Comparison of ENCODE assay signal across 15 cellular contexts in genomic region chr9:18706648-18707047, GRCh38.
DNase-seq lines count a peak whose midpoint lies in the region; ATAC-seq and TF ChIP-seq lines count a peak whose summit lies in the region.
"Had no signal": no experiment of that assay in that cellular context is flagged by ENCODE, and none has a peak within 500 bp of the region (broad histone marks: within the 10 kb centered on the region; RNA-seq: fewer than 3 reads in every experiment).

No MANE protein-coding gene starts in this region.

- H3K9ac ChIP-seq in neural cell (ENCODE audit: low read length), result no peak overlapping the region

- TF ChIP-seq CTCF in esophagus squamous epithelium (IDR thresholded peaks at IDR 0.05) (no peak), neural cell (IDR thresholded peaks at IDR 0.05; ENCODE audit: poor library complexity, severe bottlenecking) (no peak)

- no peak overlapping the region for H3K27ac Mint-ChIP-seq in stimulated activated effector memory CD8-positive, alpha-beta T cell treated with anti-CD3 and anti-CD28 coated beads, Interleukin-12 subunit alpha, Interleukin-12 subunit beta, amount 100 ng/mL, for 72 hours
- no peak overlapping the region for H3K27ac Mint-ChIP-seq in T-cell
- H3K27ac Mint-ChIP-seq: CD4-positive, CD25-positive, alpha-beta regulatory T cell had no signal

- DNase-seq in NCI-H146 (lab: John Stamatoyannopoulos, UW) (peak; percentile 49), esophagus squamous epithelium (lab: John Stamatoyannopoulos, UW) (no peak), activated gamma-delta T cell treated with Interleukin-2 at 50 U/mL for 16 hours (no peak), T-cell (no peak)
- DNase-seq in stimulated activated effector memory CD8-positive, alpha-beta T cell treated with anti-CD3 and anti-CD28 coated beads, Interleukin-12 subunit alpha, Interleukin-12 subunit beta, amount 100 ng/mL, for 72 hours (ENCODE audit: low spot score in 2 of 2), result no peak
- DNase-seq: AML-193; CD4-positive, CD25-positive, alpha-beta regulatory T cell; DMS53; MV-4-11; NCI-H1417 treated with DMSO at 0.1 percent for 48 hours; NCI-H2227 treated with DMSO at 0.1 percent for 48 hours; NCI-H526 treated with DMSO at 0.1 percent for 48 hours had no signal

- H2AFZ ChIP-seq in neural cell (ENCODE audit: low read depth, low read length), result peak overlapping the region; percentile 27

- H3K4me2 ChIP-seq in neural cell (ENCODE audit: low read length), result no peak overlapping the region

- 91 to 100% methylated on average over 1 to 6 of the region's 11 CpGs for WGBS in esophagus squamous epithelium, 2 donors

- no peaks in the 10 kb centered on the region for H3F3A ChIP-seq in neural cell (ENCODE audit: insufficient read depth, low read length, poor library complexity, severe bottlenecking)

- intact Hi-C loops in esophagus squamous epithelium (cut with DNase I), result no loop called here

- no peak for TF ChIP-seq RAD21 in neural cell (conservative IDR thresholded peaks at IDR 0.05)

- H3K9me3 ChIP-seq in esophagus squamous epithelium, result no peaks in the 10 kb centered on the region
- no peaks in the 10 kb centered on the region for H3K9me3 ChIP-seq in neural cell (ENCODE audit: low read length)

- peaks cover 7 to 11% of the 10 kb centered on the region in 2 donors for H3K27me3 Mint-ChIP-seq in T-cell

- TF ChIP-seq POLR2A in esophagus squamous epithelium (IDR thresholded peaks at IDR 0.05), result no peak

- POLR2A ChIA-PET in T-cell (lab: Charles Lee), result no interaction called here

- CTCF ChIA-PET in T-cell (lab: Charles Lee), result no interaction called here

- no peaks in the 10 kb centered on the region for H3K9me2 ChIP-seq in neural cell (ENCODE audit: insufficient read depth, low read length)

- no peaks in the 10 kb centered on the region for H3K4me1 Mint-ChIP-seq in stimulated activated effector memory CD8-positive, alpha-beta T cell treated with anti-CD3 and anti-CD28 coated beads, Interleukin-12 subunit alpha, Interleukin-12 subunit beta, amount 100 ng/mL, for 72 hours
- H3K4me1 Mint-ChIP-seq in T-cell, result no peaks in the 10 kb centered on the region
- H3K4me1 Mint-ChIP-seq: CD4-positive, CD25-positive, alpha-beta regulatory T cell had no signal

- H3K4me3 ChIP-seq in esophagus squamous epithelium (no peak overlapping the region), neural cell (ENCODE audit: low read length) (no peak overlapping the region)

- H3K9me3 Mint-ChIP-seq in stimulated activated effector memory CD8-positive, alpha-beta T cell treated with anti-CD3 and anti-CD28 coated beads, Interleukin-12 subunit alpha, Interleukin-12 subunit beta, amount 100 ng/mL, for 72 hours, result peaks cover 2% of the 10 kb centered on the region
- H3K9me3 Mint-ChIP-seq in T-cell, result peaks cover 3 to 6% (median 3%) of the 10 kb centered on the region in 3 donors

- no peak for TF ChIP-seq EP300 in neural cell (conservative IDR thresholded peaks at IDR 0.05; ENCODE audit: poor library complexity, severe bottlenecking)

- no peaks in the 10 kb centered on the region for H3K36me3 ChIP-seq in esophagus squamous epithelium
- H3K36me3 ChIP-seq in neural cell (ENCODE audit: insufficient read depth, low read length), result no peaks in the 10 kb centered on the region

- no peaks in the 10 kb centered on the region for H3K27me3 ChIP-seq in esophagus squamous epithelium
- H3K27me3 ChIP-seq in neural cell (ENCODE audit: insufficient read depth, low read depth, low read length), result no peaks in the 10 kb centered on the region

- no peaks in the 10 kb centered on the region for H3K79me2 ChIP-seq in neural cell (replicated peaks; ENCODE audit: insufficient read depth, low read length)

- H3K36me3 Mint-ChIP-seq in stimulated activated effector memory CD8-positive, alpha-beta T cell treated with anti-CD3 and anti-CD28 coated beads, Interleukin-12 subunit alpha, Interleukin-12 subunit beta, amount 100 ng/mL, for 72 hours, result no peaks in the 10 kb centered on the region
- no peaks in the 10 kb centered on the region for H3K36me3 Mint-ChIP-seq in T-cell
- H3K36me3 Mint-ChIP-seq: CD4-positive, CD25-positive, alpha-beta regulatory T cell had no signal

- H3K4me3 Mint-ChIP-seq in stimulated activated effector memory CD8-positive, alpha-beta T cell treated with anti-CD3 and anti-CD28 coated beads, Interleukin-12 subunit alpha, Interleukin-12 subunit beta, amount 100 ng/mL, for 72 hours, result no peak overlapping the region
- H3K4me3 Mint-ChIP-seq in T-cell, result no peak overlapping the region
- H3K4me3 Mint-ChIP-seq: CD4-positive, CD25-positive, alpha-beta regulatory T cell had no signal

- H3K27ac ChIP-seq in esophagus squamous epithelium (peak overlapping the region in 3 of 4 donors; percentile 6 to 62 (median 27)), neural cell (ENCODE audit: low read length) (no peak overlapping the region)
- H3K27ac ChIP-seq: HL-60 had no signal

- H3K4me1 ChIP-seq in esophagus squamous epithelium, result peaks cover 0 to 45% (median 12%) of the 10 kb centered on the region in 3 donors

- H4K20me1 ChIP-seq in neural cell (ENCODE audit: insufficient read depth), result no peaks in the 10 kb centered on the region

- ATAC-seq in stimulated activated effector memory CD8-positive, alpha-beta T cell treated with anti-CD3 and anti-CD28 coated beads, Interleukin-12 subunit alpha, Interleukin-12 subunit beta, amount 100 ng/mL, for 72 hours, result peak; percentile 11
- no peak for ATAC-seq in HG02870 (IDR thresholded peaks at IDR 0.05; ENCODE audit: unreplicated experiment)
- no peak for ATAC-seq in T-cell (replicated peaks in 1 of 4)

TF ChIP-seq in neural cell, 6 proteins besides CTCF, POLR2A, EP300 and RAD21:
- TF ChIP-seq MXI1 (conservative IDR thresholded peaks at IDR 0.05; ENCODE audit: poor library complexity, severe bottlenecking) (no peak), POLR2AphosphoS5 (IDR thresholded peaks at IDR 0.05) (no peak), EZH2 (IDR thresholded peaks at IDR 0.05; ENCODE audit: borderline replicate concordance, insufficient read depth, low read length, poor library complexity, severe bottlenecking) (no peak), TAF1 (IDR thresholded peaks at IDR 0.05; ENCODE audit: low read depth) (no peak)
- TF ChIP-seq, protein P1, sequence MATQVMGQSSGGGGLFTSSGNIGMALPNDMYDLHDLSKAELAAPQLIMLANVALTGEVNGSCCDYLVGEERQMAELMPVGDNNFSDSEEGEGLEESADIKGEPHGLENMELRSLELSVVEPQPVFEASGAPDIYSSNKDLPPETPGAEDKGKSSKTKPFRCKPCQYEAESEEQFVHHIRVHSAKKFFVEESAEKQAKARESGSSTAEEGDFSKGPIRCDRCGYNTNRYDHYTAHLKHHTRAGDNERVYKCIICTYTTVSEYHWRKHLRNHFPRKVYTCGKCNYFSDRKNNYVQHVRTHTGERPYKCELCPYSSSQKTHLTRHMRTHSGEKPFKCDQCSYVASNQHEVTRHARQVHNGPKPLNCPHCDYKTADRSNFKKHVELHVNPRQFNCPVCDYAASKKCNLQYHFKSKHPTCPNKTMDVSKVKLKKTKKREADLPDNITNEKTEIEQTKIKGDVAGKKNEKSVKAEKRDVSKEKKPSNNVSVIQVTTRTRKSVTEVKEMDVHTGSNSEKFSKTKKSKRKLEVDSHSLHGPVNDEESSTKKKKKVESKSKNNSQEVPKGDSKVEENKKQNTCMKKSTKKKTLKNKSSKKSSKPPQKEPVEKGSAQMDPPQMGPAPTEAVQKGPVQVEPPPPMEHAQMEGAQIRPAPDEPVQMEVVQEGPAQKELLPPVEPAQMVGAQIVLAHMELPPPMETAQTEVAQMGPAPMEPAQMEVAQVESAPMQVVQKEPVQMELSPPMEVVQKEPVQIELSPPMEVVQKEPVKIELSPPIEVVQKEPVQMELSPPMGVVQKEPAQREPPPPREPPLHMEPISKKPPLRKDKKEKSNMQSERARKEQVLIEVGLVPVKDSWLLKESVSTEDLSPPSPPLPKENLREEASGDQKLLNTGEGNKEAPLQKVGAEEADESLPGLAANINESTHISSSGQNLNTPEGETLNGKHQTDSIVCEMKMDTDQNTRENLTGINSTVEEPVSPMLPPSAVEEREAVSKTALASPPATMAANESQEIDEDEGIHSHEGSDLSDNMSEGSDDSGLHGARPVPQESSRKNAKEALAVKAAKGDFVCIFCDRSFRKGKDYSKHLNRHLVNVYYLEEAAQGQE (IDR thresholded peaks at IDR 0.05; ENCODE audit: borderline replicate concordance), result no peak
